Comparison of ENCODE assay signal across 17 cellular contexts in genomic region chr1:223780926-223781325, GRCh38.
DNase-seq lines count a peak whose midpoint lies in the region; ATAC-seq lines count a peak whose summit lies in the region.
"Had no signal": no experiment of that assay in that cellular context is flagged by ENCODE, and none has a peak within 500 bp of the region (broad histone marks: within the 10 kb centered on the region; RNA-seq: fewer than 3 reads in every experiment).

No MANE protein-coding gene starts in this region.

- H3K4me3 Mint-ChIP-seq in activated naive CD4-positive, alpha-beta T cell treated with anti-CD3 and anti-CD28 coated beads, Interleukin-2, amount 50 U/mL, for 24 hours = no peak overlapping the region
- H3K4me3 Mint-ChIP-seq in activated naive CD8-positive, alpha-beta T cell treated with anti-CD3 and anti-CD28 coated beads, Interleukin-2, amount 50 U/mL, for 24 hours = no peak overlapping the region
- no peak overlapping the region for H3K4me3 Mint-ChIP-seq in stimulated activated effector memory CD8-positive, alpha-beta T cell treated with anti-CD3 and anti-CD28 coated beads, Interleukin-12 subunit alpha, Interleukin-12 subunit beta, amount 100 ng/mL, for 72 hours
- H3K4me3 Mint-ChIP-seq: activated CD4-positive, alpha-beta T cell treated with anti-CD3 and anti-CD28 coated beads, Interleukin-2, amount 10 ng/mL, durations not matched to agents 24 days and 14 days; CD14-positive monocyte; nephron progenitor cell had no signal

- H3K27me3 Mint-ChIP-seq in activated naive CD4-positive, alpha-beta T cell treated with anti-CD3 and anti-CD28 coated beads, Interleukin-2, amount 50 U/mL, for 24 hours = no peaks in the 10 kb centered on the region
- H3K27me3 Mint-ChIP-seq in activated naive CD8-positive, alpha-beta T cell treated with anti-CD3 and anti-CD28 coated beads, Interleukin-2, amount 50 U/mL, for 24 hours = no peaks in the 10 kb centered on the region
- H3K27me3 Mint-ChIP-seq: activated CD4-positive, alpha-beta T cell treated with anti-CD3 and anti-CD28 coated beads, Interleukin-2, amount 10 ng/mL, durations not matched to agents 24 days and 14 days had no signal

- peaks cover 23% of the 10 kb centered on the region for H3K36me3 Mint-ChIP-seq in activated naive CD4-positive, alpha-beta T cell treated with anti-CD3 and anti-CD28 coated beads, Interleukin-2, amount 50 U/mL, for 24 hours
- H3K36me3 Mint-ChIP-seq in activated naive CD4-positive, alpha-beta T cell treated with anti-CD3 and anti-CD28 coated beads, Interleukin-2, amount 50 U/mL, for 72 hours = peaks cover 0 to 23% of the 10 kb centered on the region in 2 donors
- peaks cover 34% of the 10 kb centered on the region for H3K36me3 Mint-ChIP-seq in activated naive CD8-positive, alpha-beta T cell treated with anti-CD3 and anti-CD28 coated beads, Interleukin-2, amount 50 U/mL, for 24 hours (ENCODE audit: low read depth)
- H3K36me3 Mint-ChIP-seq in stimulated activated effector memory CD8-positive, alpha-beta T cell treated with anti-CD3 and anti-CD28 coated beads, Interleukin-12 subunit alpha, Interleukin-12 subunit beta, amount 100 ng/mL, for 72 hours = peaks cover 91% of the 10 kb centered on the region

- ATAC-seq in activated naive CD4-positive, alpha-beta T cell treated with anti-CD3 and anti-CD28 coated beads, Interleukin-2, amount 50 U/mL, for 72 hours = no peak
- ATAC-seq in activated naive CD8-positive, alpha-beta T cell treated with anti-CD3 and anti-CD28 coated beads, Interleukin-2, amount 50 U/mL, for 24 hours = no peak
- ATAC-seq in stimulated activated effector memory CD8-positive, alpha-beta T cell treated with anti-CD3 and anti-CD28 coated beads, Interleukin-12 subunit alpha, Interleukin-12 subunit beta, amount 100 ng/mL, for 72 hours = no peak
- no peak for ATAC-seq in HG03108 (IDR thresholded peaks at IDR 0.05; ENCODE audit: unreplicated experiment)

- H3K4me1 Mint-ChIP-seq in activated naive CD4-positive, alpha-beta T cell treated with anti-CD3 and anti-CD28 coated beads, Interleukin-2, amount 50 U/mL, for 24 hours = peaks cover 12% of the 10 kb centered on the region
- H3K4me1 Mint-ChIP-seq in activated naive CD8-positive, alpha-beta T cell treated with anti-CD3 and anti-CD28 coated beads, Interleukin-2, amount 50 U/mL, for 24 hours = peaks cover 10% of the 10 kb centered on the region
- peaks cover 22% of the 10 kb centered on the region for H3K4me1 Mint-ChIP-seq in stimulated activated effector memory CD8-positive, alpha-beta T cell treated with anti-CD3 and anti-CD28 coated beads, Interleukin-12 subunit alpha, Interleukin-12 subunit beta, amount 100 ng/mL, for 72 hours

- no peaks in the 10 kb centered on the region for H3K9me3 Mint-ChIP-seq in activated naive CD4-positive, alpha-beta T cell treated with anti-CD3 and anti-CD28 coated beads, Interleukin-2, amount 50 U/mL, for 24 hours
- H3K9me3 Mint-ChIP-seq in activated naive CD4-positive, alpha-beta T cell treated with anti-CD3 and anti-CD28 coated beads, Interleukin-2, amount 50 U/mL, for 72 hours = no peaks in the 10 kb centered on the region
- no peaks in the 10 kb centered on the region for H3K9me3 Mint-ChIP-seq in activated naive CD8-positive, alpha-beta T cell treated with anti-CD3 and anti-CD28 coated beads, Interleukin-2, amount 50 U/mL, for 24 hours
- no peaks in the 10 kb centered on the region for H3K9me3 Mint-ChIP-seq in stimulated activated effector memory CD8-positive, alpha-beta T cell treated with anti-CD3 and anti-CD28 coated beads, Interleukin-12 subunit alpha, Interleukin-12 subunit beta, amount 100 ng/mL, for 72 hours
- H3K9me3 Mint-ChIP-seq: activated CD4-positive, alpha-beta T cell treated with anti-CD3 and anti-CD28 coated beads, Interleukin-2, amount 10 ng/mL, durations not matched to agents 24 days and 14 days; CD14-positive monocyte; nephron progenitor cell had no signal

- no peak for DNase-seq in activated naive CD4-positive, alpha-beta T cell treated with anti-CD3 and anti-CD28 coated beads, Interleukin-2, amount 50 U/mL, for 72 hours (ENCODE audit: low spot score in 2 of 2)
- no peak for DNase-seq in activated naive CD8-positive, alpha-beta T cell treated with anti-CD3 and anti-CD28 coated beads, Interleukin-2, amount 50 U/mL, for 24 hours
- DNase-seq in kidney tubule cell (ENCODE audit: low spot score) (peak; percentile 42), CD1c-positive myeloid dendritic cell (ENCODE audit: extremely low spot score) (no peak), 8988T (no peak)
- DNase-seq in stimulated activated effector memory CD8-positive, alpha-beta T cell treated with anti-CD3 and anti-CD28 coated beads, Interleukin-12 subunit alpha, Interleukin-12 subunit beta, amount 100 ng/mL, for 72 hours (ENCODE audit: low spot score in 2 of 2) = no peak
- DNase-seq: activated CD4-positive, alpha-beta T cell treated with anti-CD3 and anti-CD28 coated beads, Interleukin-2, amount 10 ng/mL, durations not matched to agents 24 days and 14 days; adrenal gland; DND-41; HCEC 1CT; islet precursor cell; NCI-H2081; nephron progenitor cell; stimulated activated naive CD4-positive, alpha-beta T cell had no signal

- peak overlapping the region; percentile 38 for H3K27ac Mint-ChIP-seq in activated naive CD4-positive, alpha-beta T cell treated with anti-CD3 and anti-CD28 coated beads, Interleukin-2, amount 50 U/mL, for 24 hours
- H3K27ac Mint-ChIP-seq in activated naive CD4-positive, alpha-beta T cell treated with anti-CD3 and anti-CD28 coated beads, Interleukin-2, amount 50 U/mL, for 72 hours = peak overlapping the region in 1 of 2 donors; percentile 56
- peak overlapping the region; percentile 6 for H3K27ac Mint-ChIP-seq in activated naive CD8-positive, alpha-beta T cell treated with anti-CD3 and anti-CD28 coated beads, Interleukin-2, amount 50 U/mL, for 24 hours
- peak overlapping the region; percentile 62 for H3K27ac Mint-ChIP-seq in stimulated activated effector memory CD8-positive, alpha-beta T cell treated with anti-CD3 and anti-CD28 coated beads, Interleukin-12 subunit alpha, Interleukin-12 subunit beta, amount 100 ng/mL, for 72 hours
- H3K27ac Mint-ChIP-seq: activated CD4-positive, alpha-beta T cell treated with anti-CD3 and anti-CD28 coated beads, Interleukin-2, amount 10 ng/mL, durations not matched to agents 24 days and 14 days; CD14-positive monocyte; nephron progenitor cell had no signal
